1 cellular context compared by ENCODE assay signal in the genomic region with DNA sequence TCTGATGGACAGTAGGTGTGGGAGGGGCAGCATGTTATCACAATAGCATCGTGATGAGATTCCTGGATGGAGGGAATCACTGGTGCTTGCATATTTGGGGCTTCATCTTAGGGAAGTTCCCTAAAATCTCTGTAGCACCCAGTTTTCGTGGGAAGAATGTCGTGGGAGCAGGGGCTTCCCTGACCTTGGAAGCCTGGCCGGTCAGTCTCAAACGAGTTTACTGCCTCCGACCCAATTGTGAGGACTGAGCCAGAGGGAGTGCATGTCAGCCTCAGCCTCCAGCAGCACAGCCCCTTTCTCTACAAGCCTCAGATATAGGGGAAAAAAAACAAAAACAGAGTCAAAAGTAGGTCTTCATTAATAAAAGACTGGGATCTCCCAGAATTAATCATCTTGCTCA.
TF ChIP-seq lines count a peak whose summit lies in the region.

No MANE protein-coding gene starts in this region.

TF ChIP-seq in GM12891, 5 proteins besides CTCF, POLR2A, EP300 and RAD21:
- no peak for TF ChIP-seq TAF1 (IDR thresholded peaks at IDR 0.05; ENCODE audit: low read depth, low read length)
- no peak for TF ChIP-seq POU2F2 (IDR thresholded peaks at IDR 0.05; ENCODE audit: low read depth, low read length)
- no peak for TF ChIP-seq SPI1 (IDR thresholded peaks at IDR 0.05; ENCODE audit: low read depth, low read length)
- no peak for TF ChIP-seq POLR2AphosphoS5 (IDR thresholded peaks at IDR 0.05; ENCODE audit: low read depth, low read length)
- no peak for TF ChIP-seq PAX5 (IDR thresholded peaks at IDR 0.05; ENCODE audit: insufficient read depth, low read length, severe bottlenecking)
